Comparison of ENCODE assay signal across 8 cellular contexts in genomic region chr6:158057213-158057987, GRCh38.
DNase-seq lines count a peak whose midpoint lies in the region; ATAC-seq, FAIRE-seq and TF ChIP-seq lines count a peak whose summit lies in the region.

No MANE protein-coding gene starts in this region.

- no peak for TF ChIP-seq CTCF in HepG2 (CRISPR knock-in tag; IDR thresholded peaks at IDR 0.05)

- H3K79me2 ChIP-seq in ACC112 (ENCODE audit: control insufficient read depth, insufficient read depth, low read length, unreplicated experiment) (peaks cover 15% of the 10 kb centered on the region), HepG2 (ENCODE audit: insufficient read depth, low read length) (no peaks in the 10 kb centered on the region)

- H3K36me3 ChIP-seq in ACC112 (ENCODE audit: insufficient read depth, low read length) (peaks cover 10% of the 10 kb centered on the region; the same call in 1 of the 2 replicates), HepG2 (replicated peaks in 1 of 2; ENCODE audit: control insufficient read depth in 1 of 2, insufficient read depth in 2 of 2, low read length in 2 of 2) (peaks cover 57 to 89% of the 10 kb centered on the region in 2 experiments), HAP-1 (replicated peaks) (no peaks in the 10 kb centered on the region)

- no peak overlapping the region for H3K9ac ChIP-seq in HepG2 (ENCODE audit: insufficient read depth, low read depth, low read length)

- H3K4me1 Mint-ChIP-seq in activated T-cell treated with anti-CD3 and anti-CD28 coated beads, Interleukin-2, amount 50 U/mL, for 4 hours (ENCODE audit: low read depth) = peaks cover 51% of the 10 kb centered on the region

- FAIRE-seq in HepG2 (lab: Jason Lieb, UNC) = no peak
- FAIRE-seq in frontal cortex (lab: Jason Lieb, UNC) = no peak

- no peak for TF ChIP-seq RAD21 in HepG2 (CRISPR knock-in tag; IDR thresholded peaks at IDR 0.05)

- in situ Hi-C loops in HepG2 (cut with HindIII; ENCODE audit: extremely low pct_ligation_motif_present, low pct_unique_long_range_greater_than_20kb) (no loop called here), HAP-1 (cut with MboI; ENCODE audit: low sequenced_read_pairs) (no loop called here)

- H3K27me3 ChIP-seq in ACC112 (ENCODE audit: insufficient read depth, low read length) (no peaks in the 10 kb centered on the region), HepG2 (ENCODE audit: control insufficient read depth in 1 of 2, insufficient read depth in 2 of 2, low read length in 2 of 2) (no peaks in the 10 kb centered on the region), HAP-1 (ENCODE audit: low read depth) (no peaks in the 10 kb centered on the region)

- intact Hi-C loops in HepG2 (cut with micrococcal nuclease; ENCODE audit: unreplicated experiment) = loop anchor here (1.0 kb wide), 1 partner anchor 14 kb away; no protein-coding TSS in a partner anchor

- no peak overlapping the region for H3K4me2 ChIP-seq in HepG2 (ENCODE audit: low read depth, low read length)

- H3K4me1 ChIP-seq in ACC112 (ENCODE audit: control insufficient read depth, insufficient read depth, low read length, unreplicated experiment) = peaks cover 73% of the 10 kb centered on the region
- H3K4me1 ChIP-seq in HepG2 (ENCODE audit: insufficient read depth, low read length) = peaks cover 8% of the 10 kb centered on the region; the same call in 1 of the 2 replicates
- no peaks in the 10 kb centered on the region for H3K4me1 ChIP-seq in HAP-1

- CTCF ChIA-PET in HepG2 (lab: Yijun Ruan, JAX; ENCODE audit: low intra/inter-chr PET ratio, low total read pairs) = no interaction called here

- no peak overlapping the region for H3K4me3 Mint-ChIP-seq in activated T-cell treated with anti-CD3 and anti-CD28 coated beads, Interleukin-2, amount 50 U/mL, for 4 hours

- peak overlapping the region; percentile 46; the same call in 1 of the 2 replicates for H3K4me3 ChIP-seq in ACC112 (ENCODE audit: low read depth, low read length)
- no peak overlapping the region for H3K4me3 ChIP-seq in HepG2 (replicated peaks in 1 of 3; ENCODE audit: insufficient read depth in 1 of 3, low read depth in 2 of 3, low read length in 3 of 3)
- H3K4me3 ChIP-seq in HAP-1 = no peak overlapping the region

- H3K36me3 Mint-ChIP-seq in activated T-cell treated with anti-CD3 and anti-CD28 coated beads, Interleukin-2, amount 50 U/mL, for 4 hours (ENCODE audit: insufficient read depth) = peaks cover 11% of the 10 kb centered on the region

- 96% methylated on average over 20 of the region's 21 CpGs for WGBS in HepG2 (ENCODE audit: low lambda C conversion rate)

- H4K20me1 ChIP-seq in HepG2 (ENCODE audit: insufficient read depth, low read length) = peaks cover 3% of the 10 kb centered on the region; the same call in 1 of the 2 replicates

- DNase-seq in activated T-cell treated with anti-CD3 and anti-CD28 coated beads, Interleukin-2, amount 50 U/mL, for 4 hours = no peak
- DNase-seq in HepG2 (ENCODE audit: low spot score) = no peak
- DNase-seq in HAP-1 (ENCODE audit: low spot score in 2 of 2) = no peak
- DNase-seq in frontal cortex (ENCODE audit: low spot score in 2 of 2) = no peak
- no peak for DNase-seq in SHP77 (lab: John Stamatoyannopoulos, UW)

- TF ChIP-seq EP300 in HepG2 (IDR thresholded peaks at IDR 0.05; ENCODE audit: low read depth in 2 of 2, low read length in 2 of 2) = no peak
- TF ChIP-seq EP300 in HepG2 (CRISPR knock-in tag; IDR thresholded peaks at IDR 0.05; ENCODE audit: borderline replicate concordance) = no peak

- peak; percentile 70 for ATAC-seq in HG03442 (IDR thresholded peaks at IDR 0.05; ENCODE audit: unreplicated experiment)
- ATAC-seq in activated T-cell treated with anti-CD3 and anti-CD28 coated beads, Interleukin-2, amount 50 U/mL, for 4 hours = peak; percentile 96 to 97
- ATAC-seq in HepG2 = no peak
- ATAC-seq in GM19023 (IDR thresholded peaks at IDR 0.05; ENCODE audit: unreplicated experiment) = no peak

- POLR2A ChIA-PET in HepG2 (lab: Yijun Ruan, JAX) = interaction anchor here (1.7 kb wide), 1 partner anchor 8 kb away, joined by 6 read pairs; no protein-coding TSS in a partner anchor

- no peaks in the 10 kb centered on the region for H3K9me3 ChIP-seq in HepG2 (ENCODE audit: low read length)
- H3K9me3 ChIP-seq in HAP-1 = no peaks in the 10 kb centered on the region

- H2AFZ ChIP-seq in ACC112 (ENCODE audit: low read length, unreplicated experiment) (no peak overlapping the region), HepG2 (ENCODE audit: low read length) (no peak overlapping the region)

- H3K27me3 Mint-ChIP-seq in activated T-cell treated with anti-CD3 and anti-CD28 coated beads, Interleukin-2, amount 50 U/mL, for 4 hours (ENCODE audit: low read depth) = no peaks in the 10 kb centered on the region

- TSS peak; percentile 14 for BruUV-seq in HepG2 (replicated peaks; lab: Mats Ljungman, UMichigan)

- no peaks in the 10 kb centered on the region for H3K9me3 Mint-ChIP-seq in activated T-cell treated with anti-CD3 and anti-CD28 coated beads, Interleukin-2, amount 50 U/mL, for 4 hours

- peak overlapping the region; percentile 97 for H3K27ac ChIP-seq in ACC112 (ENCODE audit: low read depth, low read length)
- no peak overlapping the region for H3K27ac ChIP-seq in HepG2 (ENCODE audit: extremely low read length, insufficient read depth, low read length)

- no peak for TF ChIP-seq POLR2A in HepG2 (IDR thresholded peaks at IDR 0.05; ENCODE audit: insufficient read depth in 1 of 2, low read depth in 2 of 2, low read length in 2 of 2)

TF ChIP-seq in HepG2, 621 proteins besides CTCF, POLR2A, EP300 and RAD21:
- TF ChIP-seq ZNF773 (CRISPR knock-in tag; IDR thresholded peaks at IDR 0.05; ENCODE audit: borderline replicate concordance) (no peak), RBM22 (optimal IDR thresholded peaks at IDR 0.05; ENCODE audit: low read length) (peak; percentile 75), AGO2 (optimal IDR thresholded peaks at IDR 0.05; ENCODE audit: low read depth, low read length) (peak; percentile 58)

Comparison
In these comparisons a context has a peak if more than half of its experiments do, and no peak if none do; other contexts are left out.
1. ATAC-seq: peak in HG03442 (single experiment) and activated T-cell treated with anti-CD3 and anti-CD28 coated beads, Interleukin-2, amount 50 U/mL, for 4 hours (2 of 2); none in HepG2 (single experiment) and GM19023 (single experiment).